Comparison of ENCODE assay signal across 8 cellular contexts in genomic region chr11:65428578-65429068, GRCh38. TPM values are rescaled to one million over a fixed set of nuclear protein-coding genes. Genes with fewer than 3 reads are reported as not detected.
DNase-seq lines count a peak whose midpoint lies in the region; ATAC-seq and TF ChIP-seq lines count a peak whose summit lies in the region.

No MANE protein-coding gene starts in this region.

- TF ChIP-seq CTCF in C4-2B (conservative IDR thresholded peaks at IDR 0.05) (no peak), neural crest cell (conservative IDR thresholded peaks at IDR 0.05) (no peak)

- no peak overlapping the region for H3K27ac Mint-ChIP-seq in neural crest cell (ENCODE audit: unreplicated experiment)

- DNase-seq in neural crest cell (ENCODE audit: low read depth, low spot score): no peak
- DNase-seq in NK-92 treated with Interleukin-12 subunit alpha and Interleukin-12 subunit beta, amount 100 ng/mL, for 24 hours (lab: John Stamatoyannopoulos, UW): no peak

- peaks cover 8% of the 10 kb centered on the region for H3K27me3 Mint-ChIP-seq in neural crest cell (ENCODE audit: low read depth)

- ATAC-seq in GM21367 (IDR thresholded peaks at IDR 0.05; ENCODE audit: unreplicated experiment) (no peak), HG03196 (IDR thresholded peaks at IDR 0.05; ENCODE audit: unreplicated experiment) (no peak), GM19328 (IDR thresholded peaks at IDR 0.05; ENCODE audit: unreplicated experiment) (no peak)

- H3K27ac ChIP-seq in C4-2B (peak overlapping the region; percentile 63), duodenal mucosa (ENCODE audit: low read depth, low read length) (peak overlapping the region; percentile 100)

- peak overlapping the region; percentile 100 for H3K9ac ChIP-seq in duodenal mucosa (ENCODE audit: low read depth in 1 of 2, low read length in 2 of 2)

- peaks cover 43 to 50% of the 10 kb centered on the region in 2 donors for H3K4me1 ChIP-seq in duodenal mucosa (ENCODE audit: control insufficient read depth in 1 of 2, insufficient read depth in 2 of 2, low read length in 2 of 2)

- H3K4me1 Mint-ChIP-seq in neural crest cell: peaks cover 66% of the 10 kb centered on the region

- H3K9me3 ChIP-seq in duodenal mucosa (ENCODE audit: control insufficient read depth in 1 of 2, low read length in 2 of 2): no peaks in the 10 kb centered on the region

- no peaks in the 10 kb centered on the region for H3K36me3 Mint-ChIP-seq in neural crest cell (ENCODE audit: low read depth)

- peak overlapping the region; percentile 2 for H3K4me3 Mint-ChIP-seq in neural crest cell

- H3K36me3 ChIP-seq in duodenal mucosa (ENCODE audit: control insufficient read depth in 1 of 2, insufficient read depth in 2 of 2, low read length in 2 of 2): peaks cover 16 to 35% of the 10 kb centered on the region in 2 donors

- peak overlapping the region; percentile 89 to 97 for H3K4me3 ChIP-seq in duodenal mucosa (ENCODE audit: low read depth in 1 of 2, low read length in 2 of 2)

- H3K27me3 ChIP-seq in duodenal mucosa (ENCODE audit: control insufficient read depth in 1 of 2, insufficient read depth in 2 of 2, low read length in 2 of 2): no peaks in the 10 kb centered on the region

- H3K9me3 Mint-ChIP-seq in neural crest cell: no peaks in the 10 kb centered on the region

TF ChIP-seq in PFSK-1, 5 proteins besides CTCF, POLR2A, EP300 and RAD21:
- TF ChIP-seq POLR2AphosphoS5 (IDR thresholded peaks at IDR 0.05; ENCODE audit: low read depth, low read length) (peak; percentile 29), REST (IDR thresholded peaks at IDR 0.05; ENCODE audit: insufficient read depth in 1 of 2, low read depth in 2 of 2, low read length in 2 of 2) (no peak)

RNA-seq across cellular contexts. Expression of gene NEAT1, which starts 6.0 kb away (rescaled TPM):
- 67.8 TPM for polyA plus RNA-seq in PFSK-1 (2012; ENCODE audit: insufficient read length, low read depth)
- 29.8 and 37.2 TPM in 2 replicates for total RNA-seq in neural crest cell

RNA-seq across cellular contexts. Expression of gene FRMD8, which starts 42.2 kb away (rescaled TPM):
- 62.0 TPM for polyA plus RNA-seq in PFSK-1 (2012; ENCODE audit: insufficient read length, low read depth)
- total RNA-seq in neural crest cell: 25.6 and 29.0 TPM in 2 replicates

RNA-seq across cellular contexts. Expression of gene SLC25A45, which starts 46.2 kb away (rescaled TPM):
- 0.99 TPM for polyA plus RNA-seq in PFSK-1 (2012; ENCODE audit: insufficient read length, low read depth)
- total RNA-seq in neural crest cell: 1.5 and 1.8 TPM in 2 replicates
